Comparison of ENCODE assay signal across 8 cellular contexts in the genomic region with DNA sequence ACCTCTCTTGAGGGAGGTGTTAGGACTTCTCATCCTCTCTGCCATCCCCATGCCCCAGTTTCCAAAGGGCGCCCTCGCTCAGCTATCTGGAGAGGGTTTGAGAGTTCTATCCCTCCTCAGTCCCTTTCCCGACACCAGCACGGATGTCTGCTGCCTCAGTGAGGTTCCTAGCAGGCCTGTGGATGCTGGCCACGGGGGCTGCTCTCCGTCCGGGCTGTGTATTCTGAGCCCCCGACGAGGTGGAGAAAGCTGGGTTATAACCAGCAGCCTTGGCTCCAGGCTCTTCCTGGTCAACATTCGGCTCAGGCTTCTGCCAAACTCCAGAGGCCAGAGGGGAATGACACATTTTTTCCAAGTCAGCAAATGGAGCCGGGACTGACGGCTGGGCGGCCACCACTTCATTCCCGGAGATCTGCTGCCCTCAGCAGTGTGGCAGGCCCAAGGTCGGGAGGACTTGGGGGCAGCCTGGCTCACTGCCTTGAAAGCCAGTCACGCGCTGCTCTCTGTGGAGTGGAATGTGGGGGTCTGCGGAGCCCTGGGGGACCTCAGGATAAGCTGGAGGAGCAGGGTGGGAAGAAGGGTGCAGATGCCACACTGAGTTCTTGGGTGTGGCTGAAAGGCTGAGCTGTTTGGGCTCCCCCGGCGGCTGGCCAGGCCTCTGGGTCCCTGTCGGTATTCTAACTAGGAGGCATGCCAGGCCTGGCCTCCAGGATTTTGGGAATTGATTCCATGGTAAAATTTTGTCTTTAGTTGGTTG. TPM values are rescaled to one million over a fixed set of nuclear protein-coding genes. Genes with fewer than 3 reads are reported as not detected.
DNase-seq lines count a peak whose midpoint lies in the region; TF ChIP-seq lines count a peak whose summit lies in the region.

No MANE protein-coding gene starts in this region.

- H3K4me3 Mint-ChIP-seq in activated CD4-positive, alpha-beta T cell treated with anti-CD3 and anti-CD28 coated beads, Interleukin-2, amount 10 ng/mL, durations not matched to agents 7 days and 5 days = peak overlapping the region; percentile 75
- H3K4me3 Mint-ChIP-seq in chondrocyte (ENCODE audit: unreplicated experiment) = peak overlapping the region; percentile 72
- H3K4me3 Mint-ChIP-seq in type B pancreatic cell = peak overlapping the region; percentile 88

- CTCF ChIA-PET in activated CD4-positive, alpha-beta T cell treated with anti-CD3 and anti-CD28 coated beads, Interleukin-2, amount 10 ng/mL, durations not matched to agents 7 days and 5 days (lab: Charles Lee) = interaction anchor here (0.6 to 6.6 kb wide), 30 partner anchors 8 to 574 kb away, joined by 3 to 50 read pairs (median 4); partner anchors contain the start of genes C9orf50 and NTMT1

- H3K9me3 Mint-ChIP-seq in activated CD4-positive, alpha-beta T cell treated with anti-CD3 and anti-CD28 coated beads, Interleukin-2, amount 10 ng/mL, durations not matched to agents 7 days and 5 days = no peaks in the 10 kb centered on the region
- no peaks in the 10 kb centered on the region for H3K9me3 Mint-ChIP-seq in chondrocyte (ENCODE audit: low read depth)
- no peaks in the 10 kb centered on the region for H3K9me3 Mint-ChIP-seq in type B pancreatic cell

- H3K27me3 Mint-ChIP-seq in activated CD4-positive, alpha-beta T cell treated with anti-CD3 and anti-CD28 coated beads, Interleukin-2, amount 10 ng/mL, durations not matched to agents 7 days and 5 days = no peaks in the 10 kb centered on the region
- H3K27me3 Mint-ChIP-seq in chondrocyte (ENCODE audit: low read depth) (no peaks in the 10 kb centered on the region), type B pancreatic cell (no peaks in the 10 kb centered on the region)

- peaks cover 39% of the 10 kb centered on the region for H3K4me1 Mint-ChIP-seq in activated CD4-positive, alpha-beta T cell treated with anti-CD3 and anti-CD28 coated beads, Interleukin-2, amount 10 ng/mL, durations not matched to agents 7 days and 5 days
- peaks cover 69% of the 10 kb centered on the region for H3K4me1 Mint-ChIP-seq in chondrocyte (ENCODE audit: low read depth)
- H3K4me1 Mint-ChIP-seq in type B pancreatic cell (ENCODE audit: unreplicated experiment) = peaks cover 36% of the 10 kb centered on the region

- peak overlapping the region; percentile 93 for H3K27ac Mint-ChIP-seq in activated CD4-positive, alpha-beta T cell treated with anti-CD3 and anti-CD28 coated beads, Interleukin-2, amount 10 ng/mL, durations not matched to agents 7 days and 5 days
- H3K27ac Mint-ChIP-seq in chondrocyte (ENCODE audit: unreplicated experiment) (peak overlapping the region; percentile 100), type B pancreatic cell (peak overlapping the region; percentile 99)

- POLR2A ChIA-PET in activated CD4-positive, alpha-beta T cell treated with anti-CD3 and anti-CD28 coated beads, Interleukin-2, amount 10 ng/mL, durations not matched to agents 7 days and 5 days (lab: Charles Lee) = no interaction called here

- H3K36me3 Mint-ChIP-seq in activated CD4-positive, alpha-beta T cell treated with anti-CD3 and anti-CD28 coated beads, Interleukin-2, amount 10 ng/mL, durations not matched to agents 7 days and 5 days (ENCODE audit: low read depth) = peaks cover 28% of the 10 kb centered on the region
- H3K36me3 Mint-ChIP-seq in chondrocyte (ENCODE audit: low read depth) (peaks cover 6% of the 10 kb centered on the region), type B pancreatic cell (peaks cover 12% of the 10 kb centered on the region)

- TF ChIP-seq CTCF in chondrocyte (IDR thresholded peaks at IDR 0.05) (no peak), type B pancreatic cell (conservative IDR thresholded peaks at IDR 0.05) (no peak)

- DNase-seq in activated CD4-positive, alpha-beta T cell treated with anti-CD3 and anti-CD28 coated beads, Interleukin-2, amount 10 ng/mL, durations not matched to agents 7 days and 5 days = no peak
- no peak for DNase-seq in activated CD4-positive, alpha-beta T cell treated with anti-CD3 and anti-CD28 coated beads, Interleukin-2, amount 50 U/mL, for 1 hour
- DNase-seq in chondrocyte (ENCODE audit: low spot score) (no peak), medulla oblongata (ENCODE audit: extremely low spot score) (peak; percentile 27), type B pancreatic cell (ENCODE audit: extremely low spot score, unreplicated experiment) (no peak), NOMO-1 treated with dmso at 0.1 percent for 144 hours (lab: John Stamatoyannopoulos, UW; ENCODE audit: unreplicated experiment) (no peak), DMS79 treated with DMSO at 0.1 percent for 48 hours (lab: John Stamatoyannopoulos, UW) (no peak), GM19238 (ENCODE audit: insufficient read length, low spot score) (no peak)

RNA-seq across cellular contexts. Expression of gene PTPA, which starts 27.4 kb away (rescaled TPM):
- 100 to 1,000 TPM in 1 of 2 experiments, 10 to 100 TPM in 1; 96.4 to 111 TPM for total RNA-seq in activated CD4-positive, alpha-beta T cell treated with anti-CD3 and anti-CD28 coated beads, Interleukin-2, amount 10 ng/mL, durations not matched to agents 7 days and 5 days
- total RNA-seq in chondrocyte (133 to 143 TPM (median 143 TPM) in 3 replicates), type B pancreatic cell (ENCODE audit: low replicate concordance) (102 and 115 TPM in 2 replicates)

RNA-seq across cellular contexts. Expression of gene CRAT, which starts 28.1 kb away (rescaled TPM):
- total RNA-seq in activated CD4-positive, alpha-beta T cell treated with anti-CD3 and anti-CD28 coated beads, Interleukin-2, amount 10 ng/mL, durations not matched to agents 7 days and 5 days = 10 to 100 TPM; 20.4 to 25.2 TPM
- total RNA-seq in chondrocyte (43.9 to 49.0 TPM (median 45.2 TPM) in 3 replicates), type B pancreatic cell (ENCODE audit: low replicate concordance) (14.5 and 28.4 TPM in 2 replicates)

RNA-seq across cellular contexts. Expression of gene IER5L, which starts 39.4 kb away (rescaled TPM):
- total RNA-seq in activated CD4-positive, alpha-beta T cell treated with anti-CD3 and anti-CD28 coated beads, Interleukin-2, amount 10 ng/mL, durations not matched to agents 7 days and 5 days = 1 to 10 TPM; 1.8 to 2.3 TPM
- total RNA-seq in chondrocyte (37.2 to 56.5 TPM (median 38.6 TPM) in 3 replicates), type B pancreatic cell (ENCODE audit: low replicate concordance) (22.3 and 37.5 TPM in 2 replicates)

RNA-seq across cellular contexts. Expression of gene DOLPP1, which starts 57.7 kb away (rescaled TPM):
- 10 to 100 TPM; 19.5 to 19.6 TPM for total RNA-seq in activated CD4-positive, alpha-beta T cell treated with anti-CD3 and anti-CD28 coated beads, Interleukin-2, amount 10 ng/mL, durations not matched to agents 7 days and 5 days
- total RNA-seq in chondrocyte (12.3 to 22.5 TPM (median 16.4 TPM) in 3 replicates), type B pancreatic cell (ENCODE audit: low replicate concordance) (20.2 and 21.1 TPM in 2 replicates)
